ENCODE assay signal across 8 cellular contexts in the genomic region with DNA sequence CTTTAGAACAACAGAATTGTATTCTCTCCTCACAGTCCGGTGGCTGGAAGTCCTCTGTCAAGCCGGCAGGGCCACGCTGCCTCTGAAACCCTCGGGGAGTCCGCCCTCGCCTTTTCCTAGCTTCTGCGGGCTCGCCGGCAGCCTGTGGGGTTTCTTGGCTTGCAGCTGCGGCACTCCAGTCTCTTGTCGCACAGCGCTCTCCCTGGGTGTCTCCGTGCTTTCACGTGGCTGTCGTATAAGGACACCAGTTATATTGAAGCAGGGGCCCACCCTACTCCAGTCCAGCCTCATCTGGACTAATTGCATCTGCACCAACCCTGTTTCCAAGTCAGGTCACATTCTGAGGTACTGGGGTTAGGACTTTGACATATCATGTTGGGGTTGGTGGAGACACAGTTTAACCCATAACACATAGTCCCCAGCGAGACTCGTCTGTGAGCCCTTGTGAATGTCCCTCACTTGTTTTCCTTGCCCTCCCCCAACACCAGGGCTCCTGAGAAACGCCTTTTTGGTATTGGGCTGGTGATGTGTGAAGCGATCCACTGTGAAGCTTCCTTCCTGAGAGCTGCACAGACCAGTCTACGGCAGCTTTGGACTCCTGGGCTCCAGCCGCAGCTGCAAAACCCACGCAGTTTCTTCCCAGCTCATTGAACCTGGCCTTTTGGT. TPM values are rescaled to one million over a fixed set of nuclear protein-coding genes. Genes with fewer than 3 reads are reported as not detected.
A peak's percentile ranks its signal among the peaks of the same experiment; 100 is the strongest.
DNase-seq lines count a peak whose midpoint lies in the region; ATAC-seq and TF ChIP-seq lines count a peak whose summit lies in the region.

No MANE protein-coding gene starts in this region.

- peak overlapping the region; percentile 65 for H3K4me3 Mint-ChIP-seq in activated CD4-positive, alpha-beta T cell treated with anti-CD3 and anti-CD28 coated beads, Interleukin-2, amount 10 ng/mL, durations not matched to agents 7 days and 5 days

- H3K9me2 ChIP-seq in PC-9 (ENCODE audit: insufficient read depth): no peaks in the 10 kb centered on the region

- H3K27me3 ChIP-seq in heart right ventricle: no peaks in the 10 kb centered on the region
- no peaks in the 10 kb centered on the region for H3K27me3 ChIP-seq in stomach smooth muscle (ENCODE audit: control insufficient read depth in 1 of 2, insufficient read depth in 2 of 2, low read length in 2 of 2)
- H3K27me3 ChIP-seq in PC-9 (ENCODE audit: insufficient read depth, low read depth): no peaks in the 10 kb centered on the region

- peak overlapping the region; percentile 53 to 90 (median 81) for H3K27ac ChIP-seq in heart right ventricle
- H3K27ac ChIP-seq in stomach smooth muscle (ENCODE audit: low read length): peak overlapping the region; percentile 74
- no peak overlapping the region for H3K27ac ChIP-seq in PC-9

- H3K27ac Mint-ChIP-seq in activated CD4-positive, alpha-beta T cell treated with anti-CD3 and anti-CD28 coated beads, Interleukin-2, amount 10 ng/mL, durations not matched to agents 7 days and 5 days: peak overlapping the region; percentile 94

- H3K9me3 Mint-ChIP-seq in activated CD4-positive, alpha-beta T cell treated with anti-CD3 and anti-CD28 coated beads, Interleukin-2, amount 10 ng/mL, durations not matched to agents 7 days and 5 days: no peaks in the 10 kb centered on the region

- H3F3A ChIP-seq in PC-9 (ENCODE audit: insufficient read depth, low read depth): peaks cover 30% of the 10 kb centered on the region

- H3K27me3 Mint-ChIP-seq in activated CD4-positive, alpha-beta T cell treated with anti-CD3 and anti-CD28 coated beads, Interleukin-2, amount 10 ng/mL, durations not matched to agents 7 days and 5 days: no peaks in the 10 kb centered on the region

- 18 to 22% methylated on average over 22 of the region's 22 CpGs for WGBS in heart right ventricle, 2 donors

- no peaks in the 10 kb centered on the region for H3K9me3 ChIP-seq in heart right ventricle
- no peaks in the 10 kb centered on the region for H3K9me3 ChIP-seq in stomach smooth muscle (ENCODE audit: control insufficient read depth in 2 of 2, low read length in 2 of 2)
- no peaks in the 10 kb centered on the region for H3K9me3 ChIP-seq in PC-9 (ENCODE audit: insufficient read depth, low read depth)

- no peaks in the 10 kb centered on the region for H3K79me2 ChIP-seq in PC-9 (ENCODE audit: low read depth)

- no peaks in the 10 kb centered on the region for H3K36me3 ChIP-seq in heart right ventricle
- no peaks in the 10 kb centered on the region for H3K36me3 ChIP-seq in stomach smooth muscle (ENCODE audit: control insufficient read depth in 2 of 2, insufficient read depth in 2 of 2, low read length in 2 of 2)
- H3K36me3 ChIP-seq in PC-9 (ENCODE audit: low read depth): no peaks in the 10 kb centered on the region

- CTCF ChIA-PET in activated CD4-positive, alpha-beta T cell treated with anti-CD3 and anti-CD28 coated beads, Interleukin-2, amount 10 ng/mL, durations not matched to agents 7 days and 5 days (lab: Charles Lee): interaction anchor here (1.0 to 1.4 kb wide), 5 partner anchors 10 to 92 kb away, joined by 3 to 5 read pairs (median 4); no protein-coding TSS in a partner anchor
- CTCF ChIA-PET in PC-9 (lab: Charles Lee): no interaction called here

- POLR2A ChIA-PET in activated CD4-positive, alpha-beta T cell treated with anti-CD3 and anti-CD28 coated beads, Interleukin-2, amount 10 ng/mL, durations not matched to agents 7 days and 5 days (lab: Charles Lee): no interaction called here
- POLR2A ChIA-PET in PC-9 (lab: Charles Lee; ENCODE audit: unreplicated experiment): no interaction called here

- no peak overlapping the region for H2AFZ ChIP-seq in PC-9

- peaks cover 83% of the 10 kb centered on the region for H3K4me1 Mint-ChIP-seq in activated CD4-positive, alpha-beta T cell treated with anti-CD3 and anti-CD28 coated beads, Interleukin-2, amount 10 ng/mL, durations not matched to agents 7 days and 5 days

- peak; percentile 64 for DNase-seq in stimulated activated CD4-positive, alpha-beta T cell treated with anti-CD3 and anti-CD28 coated beads, Interleukin-15, amount 100 ng/mL, for 24 hours
- no peak for DNase-seq in stimulated activated CD4-positive, alpha-beta T cell treated with anti-CD3 and anti-CD28 coated beads, Interleukin-4, amount 100 ng/mL, for 1 hour
- DNase-seq in activated CD4-positive, alpha-beta T cell treated with anti-CD3 and anti-CD28 coated beads, Interleukin-2, amount 10 ng/mL, durations not matched to agents 7 days and 5 days: peak; percentile 43
- peak; percentile 52 to 62 for DNase-seq in heart right ventricle
- no peak for DNase-seq in GM19238 (ENCODE audit: insufficient read length, low spot score)
- no peak for DNase-seq in PC-9

- peak overlapping the region in 1 of 2 donors; percentile 40 for H3K9ac ChIP-seq in stomach smooth muscle (ENCODE audit: low read length in 2 of 2)

- no peak overlapping the region for H3K4me2 ChIP-seq in PC-9

- peak in 3 of 9 donors; percentile 6 to 27 (median 17) for TF ChIP-seq CTCF in heart right ventricle (IDR thresholded peaks at IDR 0.05)
- TF ChIP-seq CTCF in PC-9 (conservative IDR thresholded peaks at IDR 0.05): no peak

- peaks cover 20% of the 10 kb centered on the region for H3K36me3 Mint-ChIP-seq in activated CD4-positive, alpha-beta T cell treated with anti-CD3 and anti-CD28 coated beads, Interleukin-2, amount 10 ng/mL, durations not matched to agents 7 days and 5 days (ENCODE audit: low read depth)

- no peaks in the 10 kb centered on the region for H4K20me1 ChIP-seq in PC-9 (ENCODE audit: insufficient read depth)

- intact Hi-C loops in heart right ventricle (cut with DNase I): loop anchor here in 4 of 10 donors (5.0 to 10.0 kb wide), 4 partner anchors 46 to 76 kb away; no protein-coding TSS in a partner anchor
- intact Hi-C loops in PC-9 (cut with micrococcal nuclease; ENCODE audit: unreplicated experiment): no loop called here

- H3K4me3 ChIP-seq in heart right ventricle (peak overlapping the region in 7 of 10 donors; percentile 14 to 44 (median 28)), stomach smooth muscle (ENCODE audit: low read length in 2 of 2) (peak overlapping the region in 1 of 2 donors; percentile 54), PC-9 (no peak overlapping the region)

- peaks cover 12 to 78% (median 60%) of the 10 kb centered on the region in 9 donors for H3K4me1 ChIP-seq in heart right ventricle
- H3K4me1 ChIP-seq in stomach smooth muscle (ENCODE audit: control insufficient read depth, insufficient read depth, low read length): peaks cover 37% of the 10 kb centered on the region
- H3K4me1 ChIP-seq in PC-9 (replicated peaks; ENCODE audit: insufficient read depth): peaks cover 36% of the 10 kb centered on the region

- BruUV-seq in PC-9 (replicated peaks; lab: Mats Ljungman, UMichigan): no TSS peak

- ATAC-seq in HG03108 (IDR thresholded peaks at IDR 0.05; ENCODE audit: unreplicated experiment) (peak; percentile 24), heart right ventricle (peak; percentile 56 to 72 (median 66))

RNA-seq across cellular contexts. Expression of gene TMEM131L, which starts 22.7 kb away (rescaled TPM):
- 10 to 100 TPM; 49.3 to 56.0 TPM for total RNA-seq in activated CD4-positive, alpha-beta T cell treated with anti-CD3 and anti-CD28 coated beads, Interleukin-2, amount 10 ng/mL, durations not matched to agents 7 days and 5 days
- total RNA-seq in heart right ventricle (10 to 100 TPM in 9 of 10 donors, 1 to 10 TPM in 1; 9.1 to 33.6 (median 20.0) TPM), PC-9 (2021) (3.8 and 6.0 TPM in 2 replicates)
- polyA plus RNA-seq in heart right ventricle: 1 to 10 TPM; 2.7 to 3.7 TPM

Comparison
In these comparisons a context has a peak if more than half of its experiments do, and no peak if none do; other contexts are left out.
1. DNase-seq: peak in stimulated activated CD4-positive, alpha-beta T cell treated with anti-CD3 and anti-CD28 coated beads, Interleukin-15, amount 100 ng/mL, for 24 hours (single experiment), activated CD4-positive, alpha-beta T cell treated with anti-CD3 and anti-CD28 coated beads, Interleukin-2, amount 10 ng/mL, durations not matched to agents 7 days and 5 days (single experiment) and heart right ventricle (2 of 2); none in stimulated activated CD4-positive, alpha-beta T cell treated with anti-CD3 and anti-CD28 coated beads, Interleukin-4, amount 100 ng/mL, for 1 hour (single experiment), GM19238 (single experiment) and PC-9 (0 of 2).